ENCODE assay signal across 12 cellular contexts in genomic region chr14:77186911-77187648, GRCh38. TPM values are rescaled to one million over a fixed set of nuclear protein-coding genes. Genes with fewer than 3 reads are reported as not detected.
DNase-seq lines count a peak whose midpoint lies in the region; ATAC-seq and TF ChIP-seq lines count a peak whose summit lies in the region.
"Had no signal": no experiment of that assay in that cellular context is flagged by ENCODE, and none has a peak within 500 bp of the region (broad histone marks: within the 10 kb centered on the region; RNA-seq: fewer than 3 reads in every experiment).

No MANE protein-coding gene starts in this region.

- intact Hi-C loops in IMR-90 (cut with micrococcal nuclease): no loop called here
- intact Hi-C loops in left colon (cut with DNase I, micrococcal nuclease): no loop called here
- intact Hi-C loops in tibial artery (cut with DNase I; ENCODE audit: low total_unique reads): no loop called here

- no peak overlapping the region for H2BK20ac ChIP-seq in IMR-90 (ENCODE audit: low read depth, low read length)

- no peak overlapping the region for H2AFZ ChIP-seq in IMR-90 (replicated peaks; ENCODE audit: low read length, poor library complexity)

- H4K20me1 ChIP-seq in IMR-90 (ENCODE audit: insufficient read depth, low read length): no peaks in the 10 kb centered on the region

- H3K4me3 ChIP-seq in IMR-90 (ENCODE audit: insufficient read depth, low read depth, low read length) (no peak overlapping the region), WERI-Rb-1 (ENCODE audit: low read depth, low read length) (no peak overlapping the region), tibial artery (no peak overlapping the region)
- H3K4me3 ChIP-seq: gastrocnemius medialis had no signal

- TF ChIP-seq POLR2A in IMR-90 (IDR thresholded peaks at IDR 0.05; ENCODE audit: low read depth, low read length): no peak

- H3K23ac ChIP-seq in IMR-90 (ENCODE audit: low read depth, low read length): no peak overlapping the region

- H4K8ac ChIP-seq in IMR-90 (ENCODE audit: low read depth in 2 of 2, low read length in 2 of 2): no peak overlapping the region

- H3K14ac ChIP-seq in IMR-90 (replicated peaks; ENCODE audit: low read depth, low read length): no peak overlapping the region

- H3K9me1 ChIP-seq in IMR-90 (ENCODE audit: insufficient read depth, low read length): 0 out of 2 replicates have a peak, but pooled peaks cover 3% of the 10 kb centered on the region

- no peak overlapping the region for H2AK9ac ChIP-seq in IMR-90 (replicated peaks; ENCODE audit: low read depth, low read length, poor library complexity)

- 30% methylated on average over 5 of the region's 15 CpGs; no CpG with 5 or more reads in 1 of the 2 experiments for WGBS in IMR-90 (ENCODE audit: extremely low coverage in 2 of 2, insufficient read length in 1 of 2), 2 experiments

- CTCF ChIA-PET in IMR-90 (lab: Yijun Ruan, JAX): no interaction called here

- H3K27me3 ChIP-seq in IMR-90 (ENCODE audit: control insufficient read depth, insufficient read depth, low read length) (peaks cover 25% of the 10 kb centered on the region), WERI-Rb-1 (ENCODE audit: insufficient read depth, low read depth, severe bottlenecking) (no peaks in the 10 kb centered on the region), tibial artery (peaks cover 0 to 63% of the 10 kb centered on the region in 2 donors)

- H3K9me3 ChIP-seq in IMR-90 (ENCODE audit: control insufficient read depth, insufficient read depth, low read length) (no peaks in the 10 kb centered on the region), WERI-Rb-1 (ENCODE audit: severe bottlenecking) (no peaks in the 10 kb centered on the region), tibial artery (no peaks in the 10 kb centered on the region)
- H3K9me3 ChIP-seq: gastrocnemius medialis had no signal

- TF ChIP-seq CTCF in IMR-90 (conservative IDR thresholded peaks at IDR 0.05; ENCODE audit: low read depth, low read length) (no peak), WERI-Rb-1 (IDR thresholded peaks at IDR 0.05; ENCODE audit: low read depth, low read length) (no peak), tibial artery (IDR thresholded peaks at IDR 0.05) (no peak)

- no peak for TF ChIP-seq RAD21 in IMR-90 (IDR thresholded peaks at IDR 0.05; ENCODE audit: low read length)

- POLR2A ChIA-PET in IMR-90 (lab: Charles Lee; ENCODE audit: unreplicated experiment): no interaction called here

- dilution Hi-C loops in IMR-90 (cut with HindIII; ENCODE audit: low sequenced_read_pairs, unreplicated experiment): no loop called here

- no peak overlapping the region for H3K9ac ChIP-seq in IMR-90 (ENCODE audit: low read depth, low read length)

- H3K4me1 ChIP-seq in IMR-90 (ENCODE audit: control insufficient read depth, insufficient read depth, low read length) (no peaks in the 10 kb centered on the region), tibial artery (peaks cover 0 to 4% (median 4%) of the 10 kb centered on the region in 4 donors)
- H3K4me1 ChIP-seq: gastrocnemius medialis had no signal

- no peak overlapping the region for H2BK5ac ChIP-seq in IMR-90 (ENCODE audit: low read depth, low read length, poor library complexity, severe bottlenecking)

- DNase-seq in COLO668 (lab: John Stamatoyannopoulos, UW; ENCODE audit: unreplicated experiment): peak; percentile 68
- DNase-seq in IMR-90: peak; percentile 26
- peak; percentile 81 for DNase-seq in WERI-Rb-1
- no peak for DNase-seq in left colon
- DNase-seq in tibial artery: no peak
- DNase-seq in pons (ENCODE audit: low spot score): no peak
- no peak for DNase-seq in NCI-H1417 treated with DMSO at 0.1 percent for 48 hours (lab: John Stamatoyannopoulos, UW)
- no peak for DNase-seq in activated gamma-delta T cell (lab: John Stamatoyannopoulos, UW)
- DNase-seq: COR-L47, gastrocnemius medialis, NCI-H1930, nephron progenitor cell had no signal

- H4K5ac ChIP-seq in IMR-90 (ENCODE audit: low read depth, low read length): no peak overlapping the region

- no peak overlapping the region for H2BK120ac ChIP-seq in IMR-90 (ENCODE audit: low read depth, low read length)

- no peak overlapping the region for H2AK5ac ChIP-seq in IMR-90 (ENCODE audit: low read depth, low read length)

- H2BK15ac ChIP-seq in IMR-90 (ENCODE audit: low read depth, low read length): no peak overlapping the region

- no peak overlapping the region for H3K56ac ChIP-seq in IMR-90 (ENCODE audit: extremely low read depth, insufficient read depth, low read length)

- no peak for ATAC-seq in IMR-90 (ENCODE audit: low read depth)
- ATAC-seq in left colon: peak; percentile 1

- no peak overlapping the region for H3K18ac ChIP-seq in IMR-90 (ENCODE audit: low read depth, low read length)

- no peaks in the 10 kb centered on the region for H3K36me3 ChIP-seq in IMR-90 (ENCODE audit: control insufficient read depth, insufficient read depth, low read length)
- no peaks in the 10 kb centered on the region; the same call in 1 of the 2 replicates for H3K36me3 ChIP-seq in WERI-Rb-1
- H3K36me3 ChIP-seq in tibial artery: no peaks in the 10 kb centered on the region
- H3K36me3 ChIP-seq: gastrocnemius medialis had no signal

- no TSS peak for BruUV-seq in IMR-90 (replicated peaks; lab: Mats Ljungman, UMichigan)

- no peaks in the 10 kb centered on the region for H3K79me1 ChIP-seq in IMR-90 (ENCODE audit: low read depth in 1 of 2, low read length in 2 of 2)

- H3K27ac ChIP-seq in IMR-90 (ENCODE audit: insufficient read depth, low read length) (no peak overlapping the region), WERI-Rb-1 (peak overlapping the region; percentile 89), tibial artery (no peak overlapping the region)
- H3K27ac ChIP-seq: gastrocnemius medialis had no signal

- H3K4me2 ChIP-seq in IMR-90 (ENCODE audit: low read depth, low read length): no peak overlapping the region

- in situ Hi-C loops in IMR-90 (cut with MboI; ENCODE audit: low sequenced_read_pairs): no loop called here

- H3K4ac ChIP-seq in IMR-90 (ENCODE audit: low read depth, low read length): no peak overlapping the region

- H4K91ac ChIP-seq in IMR-90 (ENCODE audit: insufficient read depth, low read depth, low read length): no peak overlapping the region

TF ChIP-seq in IMR-90, 13 proteins besides CTCF, POLR2A, EP300 and RAD21:
- TF ChIP-seq USF2 (IDR thresholded peaks at IDR 0.05; ENCODE audit: low read depth, low read length): no peak
- no peak for TF ChIP-seq RFX5 (IDR thresholded peaks at IDR 0.05; ENCODE audit: low read depth, low read length)
- TF ChIP-seq NFE2L2 (IDR thresholded peaks at IDR 0.05; ENCODE audit: low read depth, low read length): no peak
- no peak for TF ChIP-seq FOS (IDR thresholded peaks at IDR 0.05; ENCODE audit: low read depth, low read length)
- TF ChIP-seq MAFK (IDR thresholded peaks at IDR 0.05; ENCODE audit: low read depth, low read length): no peak
- no peak for TF ChIP-seq MXI1 (IDR thresholded peaks at IDR 0.05; ENCODE audit: borderline replicate concordance, low read depth, low read length)
- no peak for TF ChIP-seq ELK1 (IDR thresholded peaks at IDR 0.05; ENCODE audit: borderline replicate concordance, low read depth, low read length)
- TF ChIP-seq RCOR1 (IDR thresholded peaks at IDR 0.05; ENCODE audit: insufficient replicate concordance, low read length): no peak
- no peak for TF ChIP-seq CEBPB (IDR thresholded peaks at IDR 0.05; ENCODE audit: low read depth, low read length)
- no peak for TF ChIP-seq CHD1 (IDR thresholded peaks at IDR 0.05; ENCODE audit: low read depth, low read length)
- TF ChIP-seq SMC3 (IDR thresholded peaks at IDR 0.05; ENCODE audit: low read depth, low read length): no peak
- TF ChIP-seq BHLHE40 (IDR thresholded peaks at IDR 0.05; ENCODE audit: low read depth, low read length): no peak
- TF ChIP-seq MAZ (IDR thresholded peaks at IDR 0.05; ENCODE audit: borderline replicate concordance, low read depth, low read length): no peak

RNA-seq across cellular contexts. Expression of gene TMEM63C, which starts 5.5 kb away (rescaled TPM):
- under 0.01 TPM in 1 of 2 replicates, not detected in the other for total RNA-seq in IMR-90 (2012; rRNA removed)
- polyA plus RNA-seq in IMR-90 (2012; rRNA removed): not detected in 2 replicates
- polyA plus RNA-seq in IMR-90 (2012; cell fraction: cytosol; rRNA removed): 0.01 TPM in 1 of 2 replicates, not detected in the other
- polyA plus RNA-seq in IMR-90 (2012; cell fraction: nucleus; rRNA removed; ENCODE audit: low replicate concordance): 0.03 TPM in 1 of 2 replicates, not detected in the other
- total RNA-seq in left colon: 10 to 100 TPM; 22.4 to 43.0 TPM

RNA-seq across cellular contexts. Expression of gene ZDHHC22, which starts 45.5 kb away (rescaled TPM):
- not detected in 2 replicates for total RNA-seq in IMR-90 (2012; rRNA removed)
- polyA plus RNA-seq in IMR-90 (2012; rRNA removed): not detected in 2 replicates
- not detected in 2 replicates for polyA plus RNA-seq in IMR-90 (2012; cell fraction: cytosol; rRNA removed)
- not detected in 2 replicates for polyA plus RNA-seq in IMR-90 (2012; cell fraction: nucleus; rRNA removed; ENCODE audit: low replicate concordance)
- total RNA-seq in left colon: not detected
- total RNA-seq: gastrocnemius medialis had no signal

Comparison
In these comparisons a context has a peak if more than half of its experiments do, and no peak if none do; other contexts are left out.
1. DNase-seq: peak in COLO668 (single experiment), IMR-90 (single experiment) and WERI-Rb-1 (single experiment); none in left colon (0 of 2), tibial artery (0 of 2), pons (single experiment), NCI-H1417 treated with DMSO at 0.1 percent for 48 hours (single experiment) and activated gamma-delta T cell (single experiment).
2. RNA of gene TMEM63C, which starts 5.5 kb away (total RNA-seq): 22.4 to 43.0 TPM in left colon; under 0.01 TPM in IMR-90; every median in the first group is over 10 times any median in the second.